ENCODE assay signal across 8 cellular contexts in genomic region chr9:129749052-129749451, GRCh38. TPM values are rescaled to one million over a fixed set of nuclear protein-coding genes. Genes with fewer than 3 reads are reported as not detected.
DNase-seq lines count a peak whose midpoint lies in the region; ATAC-seq, FAIRE-seq and TF ChIP-seq lines count a peak whose summit lies in the region.
"Not testable (repeated sequence)": the region's sequence is repeated elsewhere in the genome, so short reads cannot be mapped to it uniquely, and the experiment has no call there.
"Had no signal": no experiment of that assay in that cellular context is flagged by ENCODE, and none has a peak within 500 bp of the region (broad histone marks: within the 10 kb centered on the region; RNA-seq: fewer than 3 reads in every experiment).

No MANE protein-coding gene starts in this region.

- intact Hi-C loops in PC-9 (cut with micrococcal nuclease; ENCODE audit: unreplicated experiment); K562 (cut with micrococcal nuclease): not testable (repeated sequence)

- H3K4me1 ChIP-seq in A549 (peaks cover 49% of the 10 kb centered on the region), PC-9 (replicated peaks; ENCODE audit: insufficient read depth) (peaks cover 49% of the 10 kb centered on the region), SJSA1 (replicated peaks) (peaks cover 68% of the 10 kb centered on the region), K562 (replicated peaks in 1 of 2; ENCODE audit: control insufficient read depth in 2 of 2, insufficient read depth in 2 of 2, low read length in 2 of 2) (peaks cover 11 to 17% of the 10 kb centered on the region in 2 experiments; a peak in 4 of 5 replicates), hepatocyte (ENCODE audit: insufficient read depth) (peaks cover 19% of the 10 kb centered on the region), osteoblast (ENCODE audit: insufficient read depth, low read length) (peaks cover 53% of the 10 kb centered on the region)

- TF ChIP-seq POLR2A in A549 (IDR thresholded peaks at IDR 0.05; ENCODE audit: low read length); K562 (conservative IDR thresholded peaks at IDR 0.05): not testable (repeated sequence)

- H3K4me3 Mint-ChIP-seq in HFFc6: not testable (repeated sequence)

- H3K9me1 ChIP-seq in K562 (ENCODE audit: control insufficient read depth, insufficient read depth, low read length): not testable (repeated sequence)

- not testable (repeated sequence) for H3K9me2 ChIP-seq in PC-9 (ENCODE audit: insufficient read depth); hepatocyte (replicated peaks; ENCODE audit: insufficient read depth)

- H3K36me3 ChIP-seq in PC-9 (ENCODE audit: low read depth): peaks cover 48% of the 10 kb centered on the region
- H3K36me3 ChIP-seq in SJSA1; K562 (ENCODE audit: control insufficient read depth, insufficient read depth, low read length); hepatocyte (replicated peaks; ENCODE audit: insufficient read depth, low read depth); osteoblast (ENCODE audit: insufficient read depth, low read length): not testable (repeated sequence)

- peaks cover 65% of the 10 kb centered on the region for H3K4me1 Mint-ChIP-seq in HFFc6 (ENCODE audit: low read depth)

- not testable (repeated sequence) for H3K27me3 ChIP-seq in PC-9 (ENCODE audit: insufficient read depth, low read depth); SJSA1 (replicated peaks); hepatocyte; osteoblast (ENCODE audit: insufficient read depth, low read length)
- H3K27me3 ChIP-seq in K562 (ENCODE audit: control insufficient read depth in 2 of 2, insufficient read depth in 2 of 2, low read length in 2 of 2): peaks cover 40 to 71% of the 10 kb centered on the region in 2 experiments; a peak in 4 of 5 replicates

- not testable (repeated sequence) for H3K9me3 Mint-ChIP-seq in HFFc6

- BruUV-seq in PC-9 (replicated peaks; lab: Mats Ljungman, UMichigan); K562 (replicated peaks; lab: Mats Ljungman, UMichigan): not testable (repeated sequence)

- TF ChIP-seq EP300 in A549 (IDR thresholded peaks at IDR 0.05); K562 (IDR thresholded peaks at IDR 0.05; ENCODE audit: low read length): not testable (repeated sequence)

- not testable (repeated sequence) for DNase-seq in A549 (ENCODE audit: low read depth in 1 of 2, low spot score in 1 of 2); HFFc6; PC-9; SJSA1 (ENCODE audit: low read depth in 1 of 2, low spot score in 2 of 2); K562 (ENCODE audit: extremely low read depth in 1 of 4, low spot score in 3 of 4); hepatocyte (ENCODE audit: low spot score); osteoblast (ENCODE audit: insufficient read length, low spot score, missing footprints)

- H3K9me3 ChIP-seq in A549; PC-9 (ENCODE audit: insufficient read depth, low read depth); SJSA1 (replicated peaks); K562 (replicated peaks; ENCODE audit: control insufficient read depth, insufficient read depth, low read depth, low read length); hepatocyte (ENCODE audit: low read depth); osteoblast (ENCODE audit: low read depth, low read length): not testable (repeated sequence)

- H3K4me2 ChIP-seq in A549: peak overlapping the region; percentile 27; the same call in 1 of the 3 replicates
- peak overlapping the region; percentile 90 for H3K4me2 ChIP-seq in PC-9
- not testable (repeated sequence) for H3K4me2 ChIP-seq in K562 (ENCODE audit: insufficient read depth, low read length); hepatocyte; osteoblast (ENCODE audit: insufficient read depth, low read length)

- not testable (repeated sequence) for H3K9ac ChIP-seq in K562 (ENCODE audit: insufficient read depth in 1 of 2, low read depth in 2 of 2, low read length in 2 of 2)

- not testable (repeated sequence) for FAIRE-seq in A549 (lab: Jason Lieb, UNC); K562 (lab: Jason Lieb, UNC)

- not testable (repeated sequence) for H3K27me3 Mint-ChIP-seq in HFFc6 (ENCODE audit: insufficient read depth)

- H3K79me2 ChIP-seq in PC-9 (ENCODE audit: low read depth) (peaks cover 81% of the 10 kb centered on the region), osteoblast (ENCODE audit: insufficient read depth, low read length) (peaks cover 21% of the 10 kb centered on the region)
- H3K79me2 ChIP-seq in K562 (ENCODE audit: control insufficient read depth, insufficient read depth, low read length); hepatocyte: not testable (repeated sequence)

- H3K4me3 ChIP-seq in A549; SJSA1; K562; hepatocyte; osteoblast (ENCODE audit: insufficient read depth, low read length): not testable (repeated sequence)
- H3K4me3 ChIP-seq in PC-9: peak overlapping the region; percentile 85; the same call in 1 of the 2 replicates

- POLR2A ChIA-PET in A549 (lab: Yijun Ruan, JAX): interaction anchor here (0.5 to 1.3 kb wide), 3 partner anchors 13 to 53 kb away, joined by 3 to 5 read pairs (median 4); no protein-coding TSS in a partner anchor
- POLR2A ChIA-PET in PC-9 (lab: Charles Lee; ENCODE audit: unreplicated experiment): interaction anchor here (0.6 kb wide), 1 partner anchor 29 kb away, joined by 4 read pairs; no protein-coding TSS in a partner anchor
- POLR2A ChIA-PET in K562 (lab: Yijun Ruan, JAX): interaction anchor here (0.6 to 5.2 kb wide), 8 partner anchors 10 to 1530 kb away, joined by 3 to 29 read pairs (median 3); no protein-coding TSS in a partner anchor

- H3F3A ChIP-seq in PC-9 (ENCODE audit: insufficient read depth, low read depth): peaks cover 84% of the 10 kb centered on the region

- H4K20me1 ChIP-seq in PC-9 (ENCODE audit: insufficient read depth): peaks cover 24% of the 10 kb centered on the region
- not testable (repeated sequence) for H4K20me1 ChIP-seq in K562 (replicated peaks; ENCODE audit: control insufficient read depth, insufficient read depth, low read length); hepatocyte (ENCODE audit: insufficient read depth, poor library complexity, severe bottlenecking); osteoblast (ENCODE audit: insufficient read depth, low read length)

- H3K27ac Mint-ChIP-seq in HFFc6: 0 out of 2 replicates have a peak overlapping the region, but pooled peaks have one; percentile 81

- not testable (repeated sequence) for H2AFZ ChIP-seq in PC-9; K562 (ENCODE audit: low read depth, low read length); hepatocyte; osteoblast (ENCODE audit: low read length)

- H3K36me3 Mint-ChIP-seq in HFFc6 (ENCODE audit: low read depth): not testable (repeated sequence)

- in situ Hi-C loops in K562 (cut with MboI): not testable (repeated sequence)

- WGBS in A549 (ENCODE audit: missing lambda C conversion rate): 81% methylated on average over 4 of the region's 4 CpGs
- WGBS in K562 (ENCODE audit: insufficient coverage, low coverage, missing lambda C conversion rate): 27% methylated on average over 4 of the region's 4 CpGs
- WGBS in hepatocyte (ENCODE audit: low lambda C conversion rate, missing lambda C conversion rate): 91% methylated on average over 4 of the region's 4 CpGs

- CTCF ChIA-PET in A549 (lab: Yijun Ruan, JAX): interaction anchor here (1.2 to 12.3 kb wide), 8 partner anchors 10 to 41 kb away, joined by 3 to 161 read pairs (median 26); no protein-coding TSS in a partner anchor
- CTCF ChIA-PET in PC-9 (lab: Charles Lee): interaction anchor here (0.6 to 2.2 kb wide), 4 partner anchors 11 to 33 kb away, joined by 4 to 18 read pairs (median 8); no protein-coding TSS in a partner anchor
- CTCF ChIA-PET in K562 (lab: Yijun Ruan, JAX; ENCODE audit: low intra/inter-chr PET ratio): not testable (repeated sequence)

- TF ChIP-seq RAD21 in A549 (conservative IDR thresholded peaks at IDR 0.05 in 1 of 2, IDR thresholded peaks at IDR 0.05 in 1 of 2); K562 (CRISPR knock-in tag; conservative IDR thresholded peaks at IDR 0.05 in 1 of 2, IDR thresholded peaks at IDR 0.05 in 1 of 2): not testable (repeated sequence)

- ATAC-seq in A549, K562: not testable (repeated sequence)

- H3K27ac ChIP-seq in A549 (peak overlapping the region; percentile 49 to 77; a peak in 4 of 6 replicates), PC-9 (peak overlapping the region; percentile 94), SJSA1 (peak overlapping the region; percentile 80; the same call in 1 of the 2 replicates), hepatocyte (peak overlapping the region; percentile 85), osteoblast (ENCODE audit: low read depth, low read length) (peak overlapping the region; percentile 66)
- not testable (repeated sequence) for H3K27ac ChIP-seq in K562 (ENCODE audit: extremely low read depth, low read depth, low read length)

- not testable (repeated sequence) for TF ChIP-seq CTCF in A549 (IDR thresholded peaks at IDR 0.05); HFFc6 (IDR thresholded peaks at IDR 0.05); PC-9 (conservative IDR thresholded peaks at IDR 0.05); K562 (IDR thresholded peaks at IDR 0.05 in 2 of 3, conservative IDR thresholded peaks at IDR 0.05 in 1 of 3; ENCODE audit: insufficient read depth in 2 of 3, low read depth in 1 of 3, low read length in 3 of 3); hepatocyte (IDR thresholded peaks at IDR 0.05; ENCODE audit: poor library complexity); osteoblast (IDR thresholded peaks at IDR 0.05; ENCODE audit: extremely low read depth, low read depth, low read length)

RNA-seq across cellular contexts. Expression of gene PTGES, which starts 3.8 kb away (rescaled TPM):
- 19.1 and 22.1 TPM in 2 replicates for polyA plus RNA-seq in A549 (2011; rRNA removed)
- 30.0 and 40.9 TPM in 2 replicates for polyA plus RNA-seq in A549 (2012; cell fraction: cytosol; rRNA removed)
- 14.0 and 16.6 TPM in 2 replicates for polyA plus RNA-seq in A549 (2012; cell fraction: nucleus; rRNA removed)
- polyA plus RNA-seq in A549 (2017; fragmentation: RNase III; extraction: RNeasy Plus Mini Kit Qiagen cat#74134 plus additional on column Dnase treatment): 48.1 to 58.8 TPM (median 53.7 TPM) in 3 replicates
- polyA minus RNA-seq in A549 (2011; rRNA and poly(A)+ RNA removed): 19.5 and 23.8 TPM in 2 replicates
- 10 to 100 TPM; 11.3 to 29.6 (median 26.0) TPM for total RNA-seq in HFFc6 (2021; fragmentation: NEBNext Ultra II Directional; extraction: Animal tissue kit (Norgen Biotek cat#: 25700))
- total RNA-seq in PC-9 (2021): 116 and 119 TPM in 2 replicates
- 2.4 and 5.4 TPM in 2 replicates for total RNA-seq in SJSA1 (2014; rRNA removed; shearing (Covaris generic))
- 0.28 TPM in 1 of 2 replicates, not detected in the other for total RNA-seq in K562 (2011; cell fraction: chromatin; rRNA removed; ENCODE audit: low replicate concordance)
- total RNA-seq in K562 (2011; cell fraction: nucleolus; rRNA removed): not detected in 2 replicates
- 0.22 TPM in 1 of 2 replicates, not detected in the other for total RNA-seq in K562 (2011; cell fraction: nucleoplasm; rRNA removed)
- total RNA-seq in K562 (2014; rRNA removed): 0.08 TPM in 1 of 2 replicates, not detected in the other
- total RNA-seq in K562 (2014; rRNA removed; fragmentation: Illumina TruSeq; extraction: Trizol): not detected in 2 replicates
- total RNA-seq in K562 (2015; rRNA removed; fragmentation: Illumina TruSeq; extraction: Trizol): not detected in 2 replicates
- total RNA-seq in K562 (2021): not detected in 2 replicates
- polyA plus RNA-seq in K562 (2011; rRNA removed): 0.05 and 0.13 TPM in 2 replicates
- 0.21 and 0.25 TPM in 2 replicates for polyA plus RNA-seq in K562 (2011; cell fraction: cytosol; rRNA removed)
- polyA plus RNA-seq in K562 (2011; cell fraction: nucleus; rRNA removed): 0.07 TPM in 1 of 2 replicates, not detected in the other
- polyA plus RNA-seq in K562 (2012): 0.10 and 0.30 TPM in 2 replicates
- 0.11 TPM in 1 of 2 replicates, not detected in the other for polyA plus RNA-seq in K562 (2014; fragmentation: Illumina TruSeq; extraction: Trizol)
- not detected for polyA plus RNA-seq in K562 (2014; fragmentation: Nextera tagmentation; extraction: Ambion mirVana)
- polyA plus RNA-seq in K562 (2014; rRNA removed): not detected in 2 replicates
- 0.09 and 0.18 TPM in 2 replicates for polyA minus RNA-seq in K562 (2011; rRNA and poly(A)+ RNA removed)
- polyA minus RNA-seq in K562 (2011; cell fraction: cytosol; rRNA and poly(A)+ RNA removed): 0.76 and 1.2 TPM in 2 replicates
- polyA minus RNA-seq in K562 (2011; cell fraction: nucleus; rRNA and poly(A)+ RNA removed): 0.33 and 0.40 TPM in 2 replicates
- 17.1 and 26.4 TPM in 2 replicates for total RNA-seq in hepatocyte
- 94.9 and 103 TPM in 2 replicates for polyA plus RNA-seq in hepatocyte
- total RNA-seq in osteoblast: 70.9 and 115 TPM in 2 replicates
- total RNA-seq: CD8-positive, alpha-beta memory T cell had no signal
- polyA plus RNA-seq: CD8-positive, alpha-beta memory T cell had no signal

RNA-seq across cellular contexts. Expression of gene TOR1B, which starts 53.9 kb away (rescaled TPM):
- polyA plus RNA-seq in A549 (2011; rRNA removed) (32.4 and 38.0 TPM in 2 replicates), A549 (2017; fragmentation: RNase III; extraction: RNeasy Plus Mini Kit Qiagen cat#74134 plus additional on column Dnase treatment) (23.3 to 26.9 TPM (median 24.9 TPM) in 3 replicates), K562 (2011; rRNA removed) (28.9 and 36.5 TPM in 2 replicates), K562 (2014; fragmentation: Illumina TruSeq; extraction: Trizol) (24.6 and 27.0 TPM in 2 replicates), K562 (2014; fragmentation: Nextera tagmentation; extraction: Ambion mirVana) (1 to 10 TPM; 4.2 to 6.9 TPM), K562 (2014; rRNA removed) (28.1 and 29.2 TPM in 2 replicates), hepatocyte (7.7 and 11.5 TPM in 2 replicates)
- 14.0 and 19.1 TPM in 2 replicates for polyA plus RNA-seq in A549 (2012; cell fraction: cytosol; rRNA removed)
- polyA plus RNA-seq in A549 (2012; cell fraction: nucleus; rRNA removed): 22.8 and 23.4 TPM in 2 replicates
- polyA minus RNA-seq in A549 (2011; rRNA and poly(A)+ RNA removed): 17.9 and 21.1 TPM in 2 replicates
- total RNA-seq in HFFc6 (2021; fragmentation: NEBNext Ultra II Directional; extraction: Animal tissue kit (Norgen Biotek cat#: 25700)): 10 to 100 TPM; 31.6 to 43.1 (median 36.1) TPM
- total RNA-seq in PC-9 (2021) (26.5 and 30.5 TPM in 2 replicates), K562 (2014; rRNA removed) (21.5 and 24.5 TPM in 2 replicates), K562 (2014; rRNA removed; fragmentation: Illumina TruSeq; extraction: Trizol) (23.4 and 23.9 TPM in 2 replicates), K562 (2015; rRNA removed; fragmentation: Illumina TruSeq; extraction: Trizol) (23.7 and 25.4 TPM in 2 replicates), K562 (2021) (28.6 and 28.7 TPM in 2 replicates), hepatocyte (28.1 and 34.6 TPM in 2 replicates), osteoblast (27.5 and 31.5 TPM in 2 replicates)
- 24.9 and 38.3 TPM in 2 replicates for total RNA-seq in SJSA1 (2014; rRNA removed; shearing (Covaris generic))
- total RNA-seq in K562 (2011; cell fraction: chromatin; rRNA removed; ENCODE audit: low replicate concordance): 77.2 and 131 TPM in 2 replicates
- total RNA-seq in K562 (2011; cell fraction: nucleolus; rRNA removed): 102 and 116 TPM in 2 replicates
- total RNA-seq in K562 (2011; cell fraction: nucleoplasm; rRNA removed): 91.4 and 101 TPM in 2 replicates
- polyA plus RNA-seq in K562 (2011; cell fraction: cytosol; rRNA removed): 28.1 and 29.3 TPM in 2 replicates
- polyA plus RNA-seq in K562 (2011; cell fraction: nucleus; rRNA removed): 23.9 and 27.6 TPM in 2 replicates
- 19.3 and 22.5 TPM in 2 replicates for polyA plus RNA-seq in K562 (2012)
- 27.4 and 40.5 TPM in 2 replicates for polyA minus RNA-seq in K562 (2011; rRNA and poly(A)+ RNA removed)
- polyA minus RNA-seq in K562 (2011; cell fraction: cytosol; rRNA and poly(A)+ RNA removed): 11.3 and 14.8 TPM in 2 replicates
- polyA minus RNA-seq in K562 (2011; cell fraction: nucleus; rRNA and poly(A)+ RNA removed): 19.0 and 21.8 TPM in 2 replicates
